In genomic region chr18:26549486-26550435, GRCh38 we compare ENCODE assay signal across 8 cellular contexts. TPM values are rescaled to one million over a fixed set of nuclear protein-coding genes. Genes with fewer than 3 reads are reported as not detected.
DNase-seq lines count a peak whose midpoint lies in the region; ATAC-seq and TF ChIP-seq lines count a peak whose summit lies in the region.

No MANE protein-coding gene starts in this region.

- peak overlapping the region; percentile 23 to 88 (median 85); a peak in 19 of 22 replicates for H3K9ac ChIP-seq in BLaER1 treated with 17β-estradiol and CSF1 and Interleukin-3, amounts not matched to agents 10 nM and 100 nM

- intact Hi-C loops in heart right ventricle (cut with DNase I): loop anchor here in 5 of 10 donors (5.0 to 10.0 kb wide), 8 partner anchors 85 to 167 kb away; no protein-coding TSS in a partner anchor
- intact Hi-C loops in ovary (cut with DNase I): loop anchor here in 3 of 4 donors (10.0 kb wide), 5 partner anchors 75 to 165 kb away; no protein-coding TSS in a partner anchor

- peaks cover 56 to 61% (median 58%) of the 10 kb centered on the region in 11 experiments for H3K27me3 ChIP-seq in BLaER1 treated with 17β-estradiol and CSF1 and Interleukin-3, amounts not matched to agents 10 nM and 100 nM
- H3K27me3 ChIP-seq in heart right ventricle (peaks cover 0 to 79% (median 22%) of the 10 kb centered on the region in 7 donors), ovary (no peaks in the 10 kb centered on the region)

- H3K4me2 ChIP-seq in BLaER1 treated with 17β-estradiol and CSF1 and Interleukin-3, amounts not matched to agents 10 nM and 100 nM: peak overlapping the region; percentile 96 to 100 (median 100)

- H3K36me3 Mint-ChIP-seq in activated naive CD8-positive, alpha-beta T cell treated with anti-CD3 and anti-CD28 coated beads, Interleukin-2, amount 50 U/mL, for 24 hours (ENCODE audit: low read depth): no peaks in the 10 kb centered on the region

- peaks cover 47% of the 10 kb centered on the region for H3K27me3 Mint-ChIP-seq in activated naive CD8-positive, alpha-beta T cell treated with anti-CD3 and anti-CD28 coated beads, Interleukin-2, amount 50 U/mL, for 24 hours

- 0 to 1% methylated on average over 69 of the region's 69 CpGs for WGBS in heart right ventricle, 2 donors
- WGBS in ovary, 3 donors: 1% methylated on average over 67 to 69 of the region's 69 CpGs

- no peaks in the 10 kb centered on the region; a peak in 1 of 22 replicates for H3K9me3 ChIP-seq in BLaER1 treated with 17β-estradiol and CSF1 and Interleukin-3, amounts not matched to agents 10 nM and 100 nM (replicated peaks in 1 of 11)
- H3K9me3 ChIP-seq in heart right ventricle (no peaks in the 10 kb centered on the region), ovary (no peaks in the 10 kb centered on the region)

- ATAC-seq in GM21529 (IDR thresholded peaks at IDR 0.05; ENCODE audit: unreplicated experiment) (peak; percentile 24), heart right ventricle (peak; percentile 34 to 80 (median 70)), GM21786 (IDR thresholded peaks at IDR 0.05; ENCODE audit: unreplicated experiment) (no peak)
- no peak for ATAC-seq in activated naive CD8-positive, alpha-beta T cell treated with anti-CD3 and anti-CD28 coated beads, Interleukin-2, amount 50 U/mL, for 24 hours

- H3K9me3 Mint-ChIP-seq in activated naive CD8-positive, alpha-beta T cell treated with anti-CD3 and anti-CD28 coated beads, Interleukin-2, amount 50 U/mL, for 24 hours: no peaks in the 10 kb centered on the region

- H3K36me3 ChIP-seq in BLaER1 treated with 17β-estradiol and CSF1 and Interleukin-3, amounts not matched to agents 10 nM and 100 nM: peaks cover 0 to 6% (median 0%) of the 10 kb centered on the region in 11 experiments; a peak in 1 of 22 replicates
- H3K36me3 ChIP-seq in heart right ventricle: no peaks in the 10 kb centered on the region
- H3K36me3 ChIP-seq in ovary: no peaks in the 10 kb centered on the region

- peak overlapping the region; percentile 67 for H3K4me3 Mint-ChIP-seq in activated naive CD8-positive, alpha-beta T cell treated with anti-CD3 and anti-CD28 coated beads, Interleukin-2, amount 50 U/mL, for 24 hours

- H4K20me1 ChIP-seq in BLaER1 treated with 17β-estradiol and CSF1 and Interleukin-3, amounts not matched to agents 10 nM and 100 nM: peaks cover 0 to 53% (median 37%) of the 10 kb centered on the region in 11 experiments; a peak in 18 of 22 replicates

- peak overlapping the region; percentile 72 to 93 (median 90) for H3K4me3 ChIP-seq in BLaER1 treated with 17β-estradiol and CSF1 and Interleukin-3, amounts not matched to agents 10 nM and 100 nM
- H3K4me3 ChIP-seq in heart right ventricle (peak overlapping the region; percentile 55 to 86 (median 75)), ovary (peak overlapping the region; percentile 54)

- TF ChIP-seq EP300 in ovary (IDR thresholded peaks at IDR 0.05): no peak

- peaks cover 45 to 49% (median 46%) of the 10 kb centered on the region in 10 experiments for H3K4me1 ChIP-seq in BLaER1 treated with 17β-estradiol and CSF1 and Interleukin-3, amounts not matched to agents 10 nM and 100 nM
- H3K4me1 ChIP-seq in heart right ventricle (peaks cover 10 to 54% (median 44%) of the 10 kb centered on the region in 9 donors), ovary (ENCODE audit: insufficient read depth) (peaks cover 18% of the 10 kb centered on the region)

- TF ChIP-seq CTCF in heart right ventricle (IDR thresholded peaks at IDR 0.05): no peak
- TF ChIP-seq CTCF in ovary (IDR thresholded peaks at IDR 0.05): no peak

- H3K4me1 Mint-ChIP-seq in activated naive CD8-positive, alpha-beta T cell treated with anti-CD3 and anti-CD28 coated beads, Interleukin-2, amount 50 U/mL, for 24 hours: peaks cover 22% of the 10 kb centered on the region

- H3K27ac ChIP-seq in BLaER1 treated with 17β-estradiol and CSF1 and Interleukin-3, amounts not matched to agents 10 nM and 100 nM: no peak overlapping the region
- H3K27ac ChIP-seq in heart right ventricle: peak overlapping the region; percentile 20 to 84 (median 72)
- H3K27ac ChIP-seq in ovary: peak overlapping the region; percentile 66 to 71

- DNase-seq in NCI-H526 (lab: John Stamatoyannopoulos, UW) (peak; percentile 67 to 87), heart right ventricle (peak; percentile 43 to 68), ovary (peak; percentile 57 to 80 (median 70))
- DNase-seq in activated naive CD8-positive, alpha-beta T cell treated with anti-CD3 and anti-CD28 coated beads, Interleukin-2, amount 50 U/mL, for 24 hours: peak; percentile 14
- no peak for DNase-seq in activated effector memory CD4-positive, alpha-beta T cell treated with anti-CD3 and anti-CD28 coated beads, Interleukin-2, amount 50 U/mL, for 16 hours

- H3K27ac Mint-ChIP-seq in activated naive CD8-positive, alpha-beta T cell treated with anti-CD3 and anti-CD28 coated beads, Interleukin-2, amount 50 U/mL, for 24 hours: no peak overlapping the region

- no peak for TF ChIP-seq POLR2A in ovary (IDR thresholded peaks at IDR 0.05)

RNA-seq across cellular contexts. Expression of gene KCTD1, which starts 1.4 kb away (rescaled TPM):
- 10 to 100 TPM in 7 of 10 donors, 1 to 10 TPM in 3; 7.5 to 16.7 (median 11.5) TPM for total RNA-seq in heart right ventricle
- polyA plus RNA-seq in heart right ventricle: 1 to 10 TPM; 8.1 to 8.9 TPM
- total RNA-seq in ovary: 10 to 100 TPM; 10.7 to 30.8 (median 22.5) TPM
- 10 to 100 TPM; 14.5 to 31.1 TPM for polyA plus RNA-seq in ovary

Comparison
In these comparisons a context has a peak if more than half of its experiments do, and no peak if none do; other contexts are left out.
1. H3K27ac ChIP-seq: peak in heart right ventricle (10 of 10) and ovary (2 of 2); none in BLaER1 treated with 17β-estradiol and CSF1 and Interleukin-3, amounts not matched to agents 10 nM and 100 nM (0 of 11).
2. ATAC-seq: peak in GM21529 (single experiment) and heart right ventricle (8 of 8); none in activated naive CD8-positive, alpha-beta T cell treated with anti-CD3 and anti-CD28 coated beads, Interleukin-2, amount 50 U/mL, for 24 hours (single experiment) and GM21786 (single experiment).
3. Peak in every context shown above with its lines, with median percentiles within 50 percentile points of each other: H3K4me3 ChIP-seq.